8 cellular contexts compared by ENCODE assay signal in genomic region chr6:83192456-83192855, GRCh38. TPM values are rescaled to one million over a fixed set of nuclear protein-coding genes. Genes with fewer than 3 reads are reported as not detected.
A peak's percentile ranks its signal among the peaks of the same experiment; 100 is the strongest.
DNase-seq lines count a peak whose midpoint lies in the region; ATAC-seq and TF ChIP-seq lines count a peak whose summit lies in the region.

No MANE protein-coding gene starts in this region.

- H3K9me3 ChIP-seq in heart right ventricle (no peaks in the 10 kb centered on the region), upper lobe of left lung (no peaks in the 10 kb centered on the region)

- H3K27ac Mint-ChIP-seq in activated naive CD8-positive, alpha-beta T cell treated with anti-CD3 and anti-CD28 coated beads, Interleukin-2, amount 50 U/mL, for 24 hours: peak overlapping the region; percentile 92

- DNase-seq in heart right ventricle (no peak), left ventricle myocardium superior (no peak), kidney tubule cell (ENCODE audit: low spot score) (peak; percentile 12), upper lobe of left lung (no peak), T1000 (lab: John Stamatoyannopoulos, UW) (no peak), GM10266 (ENCODE audit: extremely low spot score) (no peak)
- DNase-seq in activated naive CD8-positive, alpha-beta T cell treated with anti-CD3 and anti-CD28 coated beads, Interleukin-2, amount 50 U/mL, for 24 hours: no peak

- H3K36me3 Mint-ChIP-seq in activated naive CD8-positive, alpha-beta T cell treated with anti-CD3 and anti-CD28 coated beads, Interleukin-2, amount 50 U/mL, for 24 hours (ENCODE audit: low read depth): peaks cover 14% of the 10 kb centered on the region

- no peaks in the 10 kb centered on the region for H3K9me3 Mint-ChIP-seq in activated naive CD8-positive, alpha-beta T cell treated with anti-CD3 and anti-CD28 coated beads, Interleukin-2, amount 50 U/mL, for 24 hours

- H3K27me3 Mint-ChIP-seq in activated naive CD8-positive, alpha-beta T cell treated with anti-CD3 and anti-CD28 coated beads, Interleukin-2, amount 50 U/mL, for 24 hours: peaks cover 3% of the 10 kb centered on the region

- TF ChIP-seq EP300 in upper lobe of left lung (IDR thresholded peaks at IDR 0.05): no peak

- peaks cover 0 to 38% (median 22%) of the 10 kb centered on the region in 9 donors for H3K4me1 ChIP-seq in heart right ventricle
- peaks cover 14 to 35% (median 21%) of the 10 kb centered on the region in 4 donors for H3K4me1 ChIP-seq in upper lobe of left lung

- peak overlapping the region; percentile 75 to 95 (median 88) for H3K4me3 ChIP-seq in heart right ventricle
- H3K4me3 ChIP-seq in upper lobe of left lung: peak overlapping the region; percentile 77 to 95 (median 90)

- H3K4me3 Mint-ChIP-seq in activated naive CD8-positive, alpha-beta T cell treated with anti-CD3 and anti-CD28 coated beads, Interleukin-2, amount 50 U/mL, for 24 hours: peak overlapping the region; percentile 97

- ATAC-seq in heart right ventricle (no peak), left ventricle myocardium superior (no peak), upper lobe of left lung (ENCODE audit: low FRiP score in 2 of 2) (peak in 1 of 2 donors; percentile 3), GM18517 (IDR thresholded peaks at IDR 0.05; ENCODE audit: unreplicated experiment) (no peak)
- ATAC-seq in activated naive CD8-positive, alpha-beta T cell treated with anti-CD3 and anti-CD28 coated beads, Interleukin-2, amount 50 U/mL, for 24 hours: peak; percentile 5

- WGBS in heart right ventricle, 2 donors: 1 to 2% methylated on average over 4 of the region's 4 CpGs
- WGBS in upper lobe of left lung, 2 donors: 0 to 1% methylated on average over 4 of the region's 4 CpGs

- H3K4me1 Mint-ChIP-seq in activated naive CD8-positive, alpha-beta T cell treated with anti-CD3 and anti-CD28 coated beads, Interleukin-2, amount 50 U/mL, for 24 hours: peaks cover 26% of the 10 kb centered on the region

- no peaks in the 10 kb centered on the region for H3K27me3 ChIP-seq in heart right ventricle
- H3K27me3 ChIP-seq in upper lobe of left lung: no peaks in the 10 kb centered on the region

- H3K27ac ChIP-seq in heart right ventricle: peak overlapping the region in 8 of 10 donors; percentile 75 to 92 (median 82)
- H3K27ac ChIP-seq in upper lobe of left lung: peak overlapping the region; percentile 84 to 90 (median 84)

- no peak for TF ChIP-seq CTCF in heart right ventricle (IDR thresholded peaks at IDR 0.05)
- TF ChIP-seq CTCF in upper lobe of left lung (IDR thresholded peaks at IDR 0.05): no peak
- TF ChIP-seq CTCF in GM10266 (IDR thresholded peaks at IDR 0.05; ENCODE audit: control insufficient read depth, insufficient read depth, low read depth, missing control alignments): no peak

- intact Hi-C loops in heart right ventricle (cut with DNase I): loop anchor here in 6 of 10 donors (5.0 to 10.0 kb wide), 4 partner anchors 125 to 948 kb away; partner anchors contain the start of genes DOP1A (in 4 of the 6), IBTK (in 4 of the 6) and UBE3D (in 4 of the 6)
- intact Hi-C loops in left ventricle myocardium superior (cut with micrococcal nuclease): loop anchor here (10.0 kb wide), 1 partner anchor 128 kb away; the partner anchor contains the start of genes DOP1A and UBE3D

- H3K36me3 ChIP-seq in heart right ventricle (peaks cover 0 to 52% (median 12%) of the 10 kb centered on the region in 9 donors), upper lobe of left lung (peaks cover 0 to 17% (median 0%) of the 10 kb centered on the region in 4 donors)

- TF ChIP-seq POLR2A in upper lobe of left lung (IDR thresholded peaks at IDR 0.05): no peak

RNA-seq across cellular contexts. Expression of gene PGM3, which starts 0.6 kb away (rescaled TPM):
- total RNA-seq in heart right ventricle (10 to 100 TPM; 12.7 to 23.4 (median 17.0) TPM), left ventricle myocardium superior (13.2 TPM), upper lobe of left lung (10 to 100 TPM in 5 of 6 donors, 1 to 10 TPM in 1; 7.8 to 36.3 (median 29.6) TPM)
- 10 to 100 TPM in 1 of 2 donors, 1 to 10 TPM in 1; 5.3 to 13.6 TPM for polyA plus RNA-seq in heart right ventricle

RNA-seq across cellular contexts. Expression of gene RWDD2A, which starts 0.7 kb away (rescaled TPM):
- total RNA-seq in heart right ventricle: 1 to 10 TPM; 2.8 to 4.2 (median 3.4) TPM
- polyA plus RNA-seq in heart right ventricle: 1 to 10 TPM; 1.9 to 2.5 TPM
- 2.8 TPM for total RNA-seq in left ventricle myocardium superior
- total RNA-seq in upper lobe of left lung: 1 to 10 TPM; 2.3 to 5.2 (median 3.7) TPM
